Comparison of ENCODE assay signal across 18 cellular contexts in genomic region chr6:90947184-90948064, GRCh38.
"Had no signal": no experiment of that assay in that cellular context is flagged by ENCODE, and none has a peak within 500 bp of the region (broad histone marks: within the 10 kb centered on the region; RNA-seq: fewer than 3 reads in every experiment).

No MANE protein-coding gene starts in this region.

- H3K27me3 Mint-ChIP-seq: activated B cell treated with CpG ODN at 0.5 μM for 24 hours; naive thymus-derived CD8-positive, alpha-beta T cell; stimulated activated naive CD8-positive, alpha-beta T cell treated with anti-CD3 and anti-CD28 coated beads, Interleukin-15, Interleukin-2, amounts not matched to agents 100 ng/mL and 50 ng/mL, for 24 hours had no signal

- H3K9me3 ChIP-seq: esophagus squamous epithelium, neutrophil, suprapubic skin, transverse colon had no signal

- H3K27me3 ChIP-seq: cardiac muscle cell, esophagus squamous epithelium, neutrophil, suprapubic skin, transverse colon had no signal

- H3K27ac ChIP-seq: cardiac muscle cell, esophagus squamous epithelium, neutrophil, suprapubic skin, transverse colon had no signal

- H3K36me3 Mint-ChIP-seq: activated naive CD4-positive, alpha-beta T cell treated with anti-CD3 and anti-CD28 coated beads, Interleukin-2, amount 50 U/mL, for 72 hours; naive thymus-derived CD8-positive, alpha-beta T cell had no signal

- DNase-seq: activated B cell treated with CpG ODN at 0.5 μM for 24 hours; activated CD4-positive, alpha-beta T cell treated with anti-CD3 and anti-CD28 coated beads for 48 hours; activated CD8-positive, alpha-beta T cell treated with anti-CD3 and anti-CD28 coated beads, Interleukin-2, amount 10 ng/mL, durations not matched to agents 7 days and 5 days; activated gamma-delta T cell; activated T-cell treated with anti-CD3 and anti-CD28 coated beads, Interleukin-2, amount 50 U/mL, for 4 hours; amniotic stem cell; dermis blood vessel endothelial cell; effector memory CD4-positive, alpha-beta T cell; esophagus squamous epithelium; naive thymus-derived CD8-positive, alpha-beta T cell; stimulated activated CD8-positive, alpha-beta memory T cell treated with anti-CD3 and anti-CD28 coated beads, Interleukin-4, amount 100 ng/mL, for 48 hours; transverse colon had no signal

- H3K4me3 Mint-ChIP-seq: activated B cell treated with CpG ODN at 0.5 μM for 24 hours; activated CD8-positive, alpha-beta T cell treated with anti-CD3 and anti-CD28 coated beads, Interleukin-2, amount 10 ng/mL, durations not matched to agents 7 days and 5 days; activated T-cell treated with anti-CD3 and anti-CD28 coated beads, Interleukin-2, amount 50 U/mL, for 4 hours; naive thymus-derived CD8-positive, alpha-beta T cell; stimulated activated naive CD8-positive, alpha-beta T cell treated with anti-CD3 and anti-CD28 coated beads, Interleukin-15, Interleukin-2, amounts not matched to agents 100 ng/mL and 50 ng/mL, for 24 hours; T-helper 2 cell treated with Interferon-gamma antibody and Interleukin-4, amounts not matched to agents 5 μg/mL and 100 μg/mL, for 36 hours had no signal

- H3K27ac Mint-ChIP-seq: activated B cell treated with CpG ODN at 0.5 μM for 24 hours; activated CD8-positive, alpha-beta T cell treated with anti-CD3 and anti-CD28 coated beads, Interleukin-2, amount 10 ng/mL, durations not matched to agents 7 days and 5 days; activated naive CD4-positive, alpha-beta T cell treated with anti-CD3 and anti-CD28 coated beads, Interleukin-2, amount 50 U/mL, for 72 hours; naive thymus-derived CD8-positive, alpha-beta T cell; stimulated activated naive CD8-positive, alpha-beta T cell treated with anti-CD3 and anti-CD28 coated beads, Interleukin-15, Interleukin-2, amounts not matched to agents 100 ng/mL and 50 ng/mL, for 24 hours; T-helper 2 cell treated with Interferon-gamma antibody and Interleukin-4, amounts not matched to agents 5 μg/mL and 100 μg/mL, for 36 hours had no signal

- H3K4me1 ChIP-seq: esophagus squamous epithelium, suprapubic skin, transverse colon had no signal

- H3K36me3 ChIP-seq: cardiac muscle cell, esophagus squamous epithelium, neutrophil, suprapubic skin, transverse colon had no signal

- ATAC-seq: activated CD8-positive, alpha-beta T cell treated with anti-CD3 and anti-CD28 coated beads, Interleukin-2, amount 10 ng/mL, durations not matched to agents 7 days and 5 days; activated naive CD4-positive, alpha-beta T cell treated with anti-CD3 and anti-CD28 coated beads, Interleukin-2, amount 50 U/mL, for 72 hours; naive thymus-derived CD8-positive, alpha-beta T cell had no signal

- H3K9me3 Mint-ChIP-seq: activated B cell treated with CpG ODN at 0.5 μM for 24 hours; activated naive CD4-positive, alpha-beta T cell treated with anti-CD3 and anti-CD28 coated beads, Interleukin-2, amount 50 U/mL, for 72 hours; activated T-cell treated with anti-CD3 and anti-CD28 coated beads, Interleukin-2, amount 50 U/mL, for 4 hours; naive thymus-derived CD8-positive, alpha-beta T cell; stimulated activated naive CD8-positive, alpha-beta T cell treated with anti-CD3 and anti-CD28 coated beads, Interleukin-15, Interleukin-2, amounts not matched to agents 100 ng/mL and 50 ng/mL, for 24 hours; T-helper 2 cell treated with Interferon-gamma antibody and Interleukin-4, amounts not matched to agents 5 μg/mL and 100 μg/mL, for 36 hours had no signal

- H3K4me1 Mint-ChIP-seq: activated B cell treated with CpG ODN at 0.5 μM for 24 hours; naive thymus-derived CD8-positive, alpha-beta T cell had no signal

- H3K4me3 ChIP-seq: cardiac muscle cell, esophagus squamous epithelium, suprapubic skin, transverse colon had no signal
